1 cellular context compared by ENCODE assay signal in genomic region chr7:55178863-55179773, GRCh38.
TF ChIP-seq lines count a peak whose summit lies in the region.

No MANE protein-coding gene starts in this region.

TF ChIP-seq in HepG2, 621 proteins besides CTCF, POLR2A, EP300 and RAD21 (continued from another document and continues in another):
- TF ChIP-seq MAZ (IDR thresholded peaks at IDR 0.05; ENCODE audit: borderline replicate concordance, low read depth, low read length): 0 out of 2 replicates have a peak, but pooled peaks have one; percentile 14
- no peak; the same call in 1 of the 2 replicates for TF ChIP-seq MAZ (CRISPR knock-in tag; IDR thresholded peaks at IDR 0.05; ENCODE audit: low read depth)
- TF ChIP-seq NCOA2 (CRISPR knock-in tag; IDR thresholded peaks at IDR 0.05): peak; percentile 83
- TF ChIP-seq KAT2B (IDR thresholded peaks at IDR 0.05; ENCODE audit: borderline replicate concordance, low read depth, low read length): no peak
- TF ChIP-seq ZNF224 (CRISPR knock-in tag; IDR thresholded peaks at IDR 0.05): no peak
- peak; percentile 89 for TF ChIP-seq ARID5B (CRISPR knock-in tag; IDR thresholded peaks at IDR 0.05)
- TF ChIP-seq HOXA7 (CRISPR knock-in tag; IDR thresholded peaks at IDR 0.05): no peak
- TF ChIP-seq ZNF670 (CRISPR knock-in tag; IDR thresholded peaks at IDR 0.05; ENCODE audit: borderline replicate concordance): peak; percentile 67; the same call in 1 of the 2 replicates
- TF ChIP-seq ZNF569 (CRISPR knock-in tag; IDR thresholded peaks at IDR 0.05; ENCODE audit: borderline replicate concordance): no peak
- TF ChIP-seq SRY (CRISPR knock-in tag; IDR thresholded peaks at IDR 0.05): peak; percentile 62; the same call in 1 of the 2 replicates
- TF ChIP-seq ZNF800 (CRISPR knock-in tag; IDR thresholded peaks at IDR 0.05): peak; percentile 76; the same call in 1 of the 2 replicates
- no peak for TF ChIP-seq ELF4 (CRISPR knock-in tag; IDR thresholded peaks at IDR 0.05; ENCODE audit: borderline replicate concordance)
- TF ChIP-seq TFAP4 (IDR thresholded peaks at IDR 0.05; ENCODE audit: borderline replicate concordance, low read depth): peak; percentile 19; the same call in 1 of the 2 replicates
- no peak for TF ChIP-seq HNRNPL (IDR thresholded peaks at IDR 0.05; ENCODE audit: low read depth, low read length)
- TF ChIP-seq ZBTB1 (CRISPR knock-in tag; IDR thresholded peaks at IDR 0.05; ENCODE audit: borderline replicate concordance): no peak
- TF ChIP-seq KLF6 (CRISPR knock-in tag; IDR thresholded peaks at IDR 0.05): 0 out of 2 replicates have a peak, but pooled peaks have one; percentile 67
- peak; percentile 50; the same call in 1 of the 2 replicates for TF ChIP-seq ZSCAN5A (CRISPR knock-in tag; IDR thresholded peaks at IDR 0.05; ENCODE audit: borderline replicate concordance)
- no peak for TF ChIP-seq ZNF513 (CRISPR knock-in tag; conservative IDR thresholded peaks at IDR 0.05)
- TF ChIP-seq ARNT2 (CRISPR knock-in tag; IDR thresholded peaks at IDR 0.05; ENCODE audit: low read depth): no peak
- TF ChIP-seq ZNF775 (CRISPR knock-in tag; IDR thresholded peaks at IDR 0.05; ENCODE audit: borderline replicate concordance): peak; percentile 28; the same call in 1 of the 2 replicates
- TF ChIP-seq SALL1 (CRISPR knock-in tag; IDR thresholded peaks at IDR 0.05): peak; percentile 91
- TF ChIP-seq ZNF558 (CRISPR knock-in tag; IDR thresholded peaks at IDR 0.05; ENCODE audit: borderline replicate concordance): no peak
- TF ChIP-seq MAX (IDR thresholded peaks at IDR 0.05): peak; percentile 72
- no peak for TF ChIP-seq ZNF354B (CRISPR knock-in tag; IDR thresholded peaks at IDR 0.05)
- peak; percentile 92 for TF ChIP-seq HNF4G (IDR thresholded peaks at IDR 0.05; ENCODE audit: borderline replicate concordance, low read depth, low read length)
- TF ChIP-seq HNF4G (CRISPR knock-in tag; IDR thresholded peaks at IDR 0.05; ENCODE audit: borderline replicate concordance, low read depth): peak; percentile 95
- TF ChIP-seq KDM1A (CRISPR knock-in tag; IDR thresholded peaks at IDR 0.05): no peak
- TF ChIP-seq ETV6 (CRISPR knock-in tag; conservative IDR thresholded peaks at IDR 0.05): no peak
- TF ChIP-seq ZBTB7B (CRISPR knock-in tag; IDR thresholded peaks at IDR 0.05): no peak; the same call in 1 of the 2 replicates
- TF ChIP-seq ZNF790 (CRISPR knock-in tag; IDR thresholded peaks at IDR 0.05; ENCODE audit: borderline replicate concordance): 0 out of 2 replicates have a peak, but pooled peaks have one; percentile 44
- peak; percentile 51; the same call in 1 of the 2 replicates for TF ChIP-seq KMT2A (CRISPR knock-in tag; IDR thresholded peaks at IDR 0.05)
- TF ChIP-seq ZMAT3 (CRISPR knock-in tag; conservative IDR thresholded peaks at IDR 0.05): no peak
- TF ChIP-seq TRAFD1 (CRISPR knock-in tag; IDR thresholded peaks at IDR 0.05; ENCODE audit: borderline replicate concordance): no peak
- TF ChIP-seq TOPORS (CRISPR knock-in tag; IDR thresholded peaks at IDR 0.05): 0 out of 2 replicates have a peak, but pooled peaks have one; percentile 30
- no peak for TF ChIP-seq PREB (CRISPR knock-in tag; IDR thresholded peaks at IDR 0.05)
- TF ChIP-seq ZNF101 (CRISPR knock-in tag; IDR thresholded peaks at IDR 0.05; ENCODE audit: borderline replicate concordance, low read depth): no peak
- no peak for TF ChIP-seq GPN1 (CRISPR knock-in tag; IDR thresholded peaks at IDR 0.05; ENCODE audit: borderline replicate concordance)
- TF ChIP-seq BHLHE40 (IDR thresholded peaks at IDR 0.05; ENCODE audit: low read length): peak; percentile 41; the same call in 1 of the 2 replicates
- peak; percentile 88 for TF ChIP-seq MED8 (CRISPR knock-in tag; IDR thresholded peaks at IDR 0.05; ENCODE audit: insufficient replicate concordance)
- no peak for TF ChIP-seq CBFB (CRISPR knock-in tag; IDR thresholded peaks at IDR 0.05)
- 0 out of 2 replicates have a peak, but pooled peaks have one; percentile 50 for TF ChIP-seq ZNF543 (CRISPR knock-in tag; IDR thresholded peaks at IDR 0.05)
- TF ChIP-seq RNF2 (conservative IDR thresholded peaks at IDR 0.05; ENCODE audit: low read depth): no peak
- TF ChIP-seq ETS1 (CRISPR knock-in tag; IDR thresholded peaks at IDR 0.05): 0 out of 2 replicates have a peak, but pooled peaks have one; percentile 38
- no peak for TF ChIP-seq SNAPC4 (CRISPR knock-in tag; IDR thresholded peaks at IDR 0.05)
